In the genomic region with DNA sequence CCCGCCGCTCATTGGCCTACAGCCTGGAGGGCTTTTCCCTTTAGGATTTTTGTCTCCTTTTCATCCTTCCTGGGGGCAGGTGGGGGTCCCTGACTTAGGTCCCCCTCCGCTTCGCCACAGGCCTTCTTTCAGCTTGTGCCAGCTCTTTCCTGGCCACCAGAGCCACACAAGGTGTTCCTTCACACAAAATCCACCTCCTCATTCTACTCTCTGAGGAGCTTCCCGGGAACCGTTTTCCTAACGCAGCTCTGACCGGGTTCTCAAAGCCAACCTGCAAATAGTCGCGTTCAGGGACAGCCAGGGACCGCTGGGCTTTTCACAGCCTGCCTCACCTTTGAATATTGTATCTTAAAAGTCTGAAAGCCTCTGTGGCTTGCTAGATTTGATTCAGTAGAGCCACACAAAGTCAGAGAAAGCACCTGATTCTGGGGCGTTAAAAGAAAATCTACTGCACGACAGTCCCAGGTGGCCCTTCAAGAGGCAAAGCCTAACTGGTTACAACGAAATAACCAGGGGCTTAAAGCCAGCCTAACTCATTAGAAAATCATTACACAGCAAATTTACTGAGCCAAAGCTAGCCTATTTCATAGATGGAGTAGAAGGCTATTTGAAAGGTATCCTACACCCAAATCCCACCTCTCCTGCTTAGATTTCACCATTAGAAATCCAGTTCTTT, we compare ENCODE assay signal across 9 cellular contexts. TPM values are rescaled to one million over a fixed set of nuclear protein-coding genes. Genes with fewer than 3 reads are reported as not detected.
DNase-seq lines count a peak whose midpoint lies in the region; ATAC-seq and TF ChIP-seq lines count a peak whose summit lies in the region.
"Had no signal": no experiment of that assay in that cellular context is flagged by ENCODE, and none has a peak within 500 bp of the region (broad histone marks: within the 10 kb centered on the region; RNA-seq: fewer than 3 reads in every experiment).

No MANE protein-coding gene starts in this region.

- H3K9me3 ChIP-seq in HAP-1, result no peaks in the 10 kb centered on the region
- H3K9me3 ChIP-seq in prostate gland, result no peaks in the 10 kb centered on the region
- H3K9me3 ChIP-seq in thyroid gland, result no peaks in the 10 kb centered on the region
- H3K9me3 ChIP-seq: gastroesophageal sphincter had no signal

- DNase-seq in HAP-1 (ENCODE audit: low spot score in 2 of 2) (peak in 1 of 2 experiments; percentile 46), T-cell (no peak), glutamatergic neuron (no peak), prostate gland (ENCODE audit: low spot score) (no peak), thyroid gland (no peak), anterior cingulate cortex (lab: John Stamatoyannopoulos, UW) (no peak)

- H3K9me3 Mint-ChIP-seq in T-cell (no peaks in the 10 kb centered on the region), glutamatergic neuron (ENCODE audit: unreplicated experiment) (peaks cover 1% of the 10 kb centered on the region)

- CTCF ChIA-PET in T-cell (lab: Charles Lee), result no interaction called here

- H3K27ac ChIP-seq in prostate gland (no peak overlapping the region), thyroid gland (no peak overlapping the region)
- H3K27ac ChIP-seq: gastroesophageal sphincter had no signal

- H3K4me3 ChIP-seq in HAP-1 (peak overlapping the region; percentile 50), prostate gland (peak overlapping the region; percentile 23), thyroid gland (replicated peaks in 1 of 3) (no peak overlapping the region)

- H3K4me3 Mint-ChIP-seq in T-cell (peak overlapping the region; percentile 54 to 76 (median 59)), glutamatergic neuron (ENCODE audit: unreplicated experiment) (peak overlapping the region; percentile 87)

- H3K4me1 Mint-ChIP-seq in T-cell, result peaks cover 0 to 5% (median 5%) of the 10 kb centered on the region in 3 donors
- H3K4me1 Mint-ChIP-seq in glutamatergic neuron (ENCODE audit: low read depth, unreplicated experiment), result peaks cover 4% of the 10 kb centered on the region

- in situ Hi-C loops in HAP-1 (cut with MboI; ENCODE audit: low sequenced_read_pairs), result no loop called here

- TF ChIP-seq CTCF in glutamatergic neuron (IDR thresholded peaks at IDR 0.05; ENCODE audit: partially characterized antibody, unreplicated experiment), result no peak
- no peak for TF ChIP-seq CTCF in prostate gland (IDR thresholded peaks at IDR 0.05)
- no peak for TF ChIP-seq CTCF in thyroid gland (IDR thresholded peaks at IDR 0.05)

- POLR2A ChIA-PET in T-cell (lab: Charles Lee), result interaction anchor here in 1 of 2 donors (0.6 kb wide), 1 partner anchor 147 kb away, joined by 5 read pairs; no protein-coding TSS in a partner anchor

- H3K4me1 ChIP-seq in HAP-1 (peaks cover 76% of the 10 kb centered on the region), prostate gland (replicated peaks) (no peaks in the 10 kb centered on the region), thyroid gland (peaks cover 0 to 4% of the 10 kb centered on the region in 2 donors)

- no peak for ATAC-seq in T-cell (replicated peaks in 1 of 4)
- ATAC-seq in GM21367 (IDR thresholded peaks at IDR 0.05; ENCODE audit: unreplicated experiment), result no peak
- ATAC-seq in GM19397 (IDR thresholded peaks at IDR 0.05; ENCODE audit: unreplicated experiment), result no peak

- no peak for TF ChIP-seq POLR2A in prostate gland (IDR thresholded peaks at IDR 0.05)
- no peak for TF ChIP-seq POLR2A in thyroid gland (IDR thresholded peaks at IDR 0.05)

- intact Hi-C loops in prostate gland (cut with DNase I) (no loop called here), thyroid gland (cut with DNase I) (no loop called here)

- H3K36me3 Mint-ChIP-seq in T-cell (no peaks in the 10 kb centered on the region), glutamatergic neuron (ENCODE audit: unreplicated experiment) (no peaks in the 10 kb centered on the region)

- WGBS in prostate gland, result 5% methylated on average over 14 of the region's 14 CpGs
- WGBS in thyroid gland, 2 donors, result 5 to 11% methylated on average over 9 to 13 of the region's 14 CpGs

- H3K27me3 Mint-ChIP-seq in T-cell (peaks cover 19 to 34% of the 10 kb centered on the region in 2 donors), glutamatergic neuron (ENCODE audit: unreplicated experiment) (no peaks in the 10 kb centered on the region)

- H3K27ac Mint-ChIP-seq in T-cell, result no peak overlapping the region
- H3K27ac Mint-ChIP-seq in glutamatergic neuron (ENCODE audit: unreplicated experiment), result no peak overlapping the region

- H3K36me3 ChIP-seq in HAP-1 (replicated peaks), result peaks cover 8% of the 10 kb centered on the region; the same call in 1 of the 2 replicates
- H3K36me3 ChIP-seq in prostate gland, result no peaks in the 10 kb centered on the region
- H3K36me3 ChIP-seq in thyroid gland, result no peaks in the 10 kb centered on the region
- H3K36me3 ChIP-seq: gastroesophageal sphincter had no signal

- H3K27me3 ChIP-seq in HAP-1 (ENCODE audit: low read depth) (no peaks in the 10 kb centered on the region), prostate gland (replicated peaks; ENCODE audit: insufficient read depth) (no peaks in the 10 kb centered on the region), thyroid gland (peaks cover 4% of the 10 kb centered on the region)

RNA-seq across cellular contexts. Expression of gene GPC3, which starts 0.8 kb away (rescaled TPM):
- total RNA-seq in T-cell (1 to 10 TPM in 3 of 5 donors, under 1 TPM in 2; 0.72 to 1.5 (median 1.1) TPM), glutamatergic neuron (ENCODE audit: unreplicated experiment) (4.2 TPM), prostate gland (1 to 10 TPM; 2.7 to 5.2 TPM), thyroid gland (10 to 100 TPM in 3 of 4 donors, 1 to 10 TPM in 1; 8.4 to 28.2 (median 20.4) TPM)

Comparison
In these comparisons a context has a peak if more than half of its experiments do, and no peak if none do; other contexts are left out.
1. H3K4me3 ChIP-seq: peak in HAP-1 (single experiment) and prostate gland (2 of 2); none in thyroid gland (0 of 3).